ENCODE assay signal across 10 cellular contexts in genomic region chr9:137195525-137196220, GRCh38. TPM values are rescaled to one million over a fixed set of nuclear protein-coding genes. Genes with fewer than 3 reads are reported as not detected.
DNase-seq lines count a peak whose midpoint lies in the region; ATAC-seq, FAIRE-seq and TF ChIP-seq lines count a peak whose summit lies in the region.
"Had no signal": no experiment of that assay in that cellular context is flagged by ENCODE, and none has a peak within 500 bp of the region (broad histone marks: within the 10 kb centered on the region; RNA-seq: fewer than 3 reads in every experiment).

No MANE protein-coding gene starts in this region.

- H3K4me1 Mint-ChIP-seq in WTC11 (peaks cover 14% of the 10 kb centered on the region), nephron progenitor cell (peaks cover 12% of the 10 kb centered on the region)
- peaks cover 6% of the 10 kb centered on the region for H3K4me1 Mint-ChIP-seq in activated CD4-positive, alpha-beta memory T cell treated with anti-CD3 and anti-CD28 coated beads, Interleukin-2, amount 10 ng/mL, durations not matched to agents 7 days and 5 days

- POLR2A ChIA-PET in WTC11 (lab: Charles Lee) = interaction anchor here (1.2 kb wide), 1 partner anchor 45 kb away, joined by 3 read pairs; no protein-coding TSS in a partner anchor
- POLR2A ChIA-PET in activated CD4-positive, alpha-beta memory T cell treated with anti-CD3 and anti-CD28 coated beads, Interleukin-2, amount 10 ng/mL, durations not matched to agents 7 days and 5 days (lab: Charles Lee) = interaction anchor here (1.1 to 3.7 kb wide), 2 partner anchors 8 to 10 kb away, joined by 3 to 16 read pairs; partner anchors contain the start of genes NDOR1 and TMEM203

- H3K36me3 Mint-ChIP-seq in WTC11 = no peaks in the 10 kb centered on the region; the same call in 1 of the 2 replicates
- peaks cover 3% of the 10 kb centered on the region for H3K36me3 Mint-ChIP-seq in nephron progenitor cell (ENCODE audit: low read depth)
- H3K36me3 Mint-ChIP-seq in activated CD4-positive, alpha-beta memory T cell treated with anti-CD3 and anti-CD28 coated beads, Interleukin-2, amount 10 ng/mL, durations not matched to agents 7 days and 5 days (ENCODE audit: low read depth) = peaks cover 2% of the 10 kb centered on the region

- H3K27me3 Mint-ChIP-seq in WTC11 (ENCODE audit: low read depth) (no peaks in the 10 kb centered on the region), nephron progenitor cell (ENCODE audit: low read depth, poor library complexity) (no peaks in the 10 kb centered on the region)
- H3K27me3 Mint-ChIP-seq in activated CD4-positive, alpha-beta memory T cell treated with anti-CD3 and anti-CD28 coated beads, Interleukin-2, amount 10 ng/mL, durations not matched to agents 7 days and 5 days = no peaks in the 10 kb centered on the region
- H3K27me3 Mint-ChIP-seq: CD8-positive, alpha-beta memory T cell had no signal

- H3K4me3 Mint-ChIP-seq in WTC11 (no peak overlapping the region), nephron progenitor cell (no peak overlapping the region)
- H3K4me3 Mint-ChIP-seq in activated CD4-positive, alpha-beta memory T cell treated with anti-CD3 and anti-CD28 coated beads, Interleukin-2, amount 10 ng/mL, durations not matched to agents 7 days and 5 days = no peak overlapping the region
- H3K4me3 Mint-ChIP-seq: CD8-positive, alpha-beta memory T cell had no signal

- ATAC-seq in WTC11 = no peak

- peak overlapping the region; percentile 69 for H3K27ac Mint-ChIP-seq in WTC11
- H3K27ac Mint-ChIP-seq in nephron progenitor cell = peak overlapping the region; percentile 57
- H3K27ac Mint-ChIP-seq in activated CD4-positive, alpha-beta memory T cell treated with anti-CD3 and anti-CD28 coated beads, Interleukin-2, amount 10 ng/mL, durations not matched to agents 7 days and 5 days = no peak overlapping the region
- H3K27ac Mint-ChIP-seq: CD8-positive, alpha-beta memory T cell had no signal

- no peak for TF ChIP-seq CTCF in WTC11 (IDR thresholded peaks at IDR 0.05)
- TF ChIP-seq CTCF in nephron progenitor cell (IDR thresholded peaks at IDR 0.05) = no peak
- no peak for TF ChIP-seq CTCF in D721Med (IDR thresholded peaks at IDR 0.05; ENCODE audit: insufficient read depth, missing control alignments)

- DNase-seq in DMS53 (lab: John Stamatoyannopoulos, UW) (peak; percentile 99), NCI-H2029 (lab: John Stamatoyannopoulos, UW) (peak; percentile 98), WTC11 (ENCODE audit: low spot score) (no peak), nephron progenitor cell (no peak), D721Med (ENCODE audit: insufficient read length, low spot score) (no peak), SK-N-DZ (ENCODE audit: low spot score) (no peak)
- no peak for DNase-seq in activated CD4-positive, alpha-beta memory T cell treated with anti-CD3 and anti-CD28 coated beads, Interleukin-2, amount 10 ng/mL, durations not matched to agents 7 days and 5 days
- no peak for DNase-seq in activated T-cell treated with anti-CD3 and anti-CD28 coated beads, Interleukin-2, amount 50 U/mL, for 1 hour
- DNase-seq: CD8-positive, alpha-beta memory T cell; T-helper 2 cell had no signal

- FAIRE-seq in D721Med (lab: Jason Lieb, UNC) = no peak

- CTCF ChIA-PET in WTC11 (lab: Charles Lee) = interaction anchor here (0.6 to 2.1 kb wide), 5 partner anchors 20 to 128 kb away, joined by 3 to 16 read pairs (median 3); no protein-coding TSS in a partner anchor
- CTCF ChIA-PET in activated CD4-positive, alpha-beta memory T cell treated with anti-CD3 and anti-CD28 coated beads, Interleukin-2, amount 10 ng/mL, durations not matched to agents 7 days and 5 days (lab: Charles Lee) = no interaction called here

- no peaks in the 10 kb centered on the region for H3K9me3 Mint-ChIP-seq in WTC11
- H3K9me3 Mint-ChIP-seq in nephron progenitor cell = no peaks in the 10 kb centered on the region
- no peaks in the 10 kb centered on the region for H3K9me3 Mint-ChIP-seq in activated CD4-positive, alpha-beta memory T cell treated with anti-CD3 and anti-CD28 coated beads, Interleukin-2, amount 10 ng/mL, durations not matched to agents 7 days and 5 days
- H3K9me3 Mint-ChIP-seq: CD8-positive, alpha-beta memory T cell had no signal

TF ChIP-seq in WTC11, 78 proteins besides CTCF, POLR2A, EP300 and RAD21:
- TF ChIP-seq USF2 (CRISPR knock-in tag; IDR thresholded peaks at IDR 0.05) = no peak
- no peak for TF ChIP-seq PREB (CRISPR knock-in tag; IDR thresholded peaks at IDR 0.05; ENCODE audit: borderline replicate concordance)
- TF ChIP-seq TEAD4 (CRISPR knock-in tag; IDR thresholded peaks at IDR 0.05) = no peak

RNA-seq across cellular contexts. Expression of gene TPRN, which starts 4.9 kb away (rescaled TPM):
- total RNA-seq in WTC11 (2021) = 33.4 to 43.1 TPM (median 38.1 TPM) in 3 replicates
- 1 to 10 TPM; 8.5 to 9.4 TPM for total RNA-seq in activated CD4-positive, alpha-beta memory T cell treated with anti-CD3 and anti-CD28 coated beads, Interleukin-2, amount 10 ng/mL, durations not matched to agents 7 days and 5 days
- polyA plus RNA-seq in SK-N-DZ (2014; cell fraction: cytosol; rRNA removed) = 11.1 and 13.8 TPM in 2 replicates
- polyA plus RNA-seq in SK-N-DZ (2014; cell fraction: nucleus; rRNA removed) = 23.1 and 27.1 TPM in 2 replicates

RNA-seq across cellular contexts. Expression of gene SSNA1, which starts 7.2 kb away (rescaled TPM):
- 102 to 105 TPM (median 103 TPM) in 3 replicates for total RNA-seq in WTC11 (2021)
- total RNA-seq in activated CD4-positive, alpha-beta memory T cell treated with anti-CD3 and anti-CD28 coated beads, Interleukin-2, amount 10 ng/mL, durations not matched to agents 7 days and 5 days = 10 to 100 TPM; 70.0 to 76.3 TPM
- polyA plus RNA-seq in SK-N-DZ (2014; cell fraction: cytosol; rRNA removed) = 140 and 167 TPM in 2 replicates
- 104 and 182 TPM in 2 replicates for polyA plus RNA-seq in SK-N-DZ (2014; cell fraction: nucleus; rRNA removed)

RNA-seq across cellular contexts. Expression of gene ANAPC2, which starts 7.3 kb away (rescaled TPM):
- total RNA-seq in WTC11 (2021) = 61.0 to 80.9 TPM (median 61.2 TPM) in 3 replicates
- total RNA-seq in activated CD4-positive, alpha-beta memory T cell treated with anti-CD3 and anti-CD28 coated beads, Interleukin-2, amount 10 ng/mL, durations not matched to agents 7 days and 5 days = 10 to 100 TPM; 53.3 to 57.8 TPM
- 24.6 and 28.9 TPM in 2 replicates for polyA plus RNA-seq in SK-N-DZ (2014; cell fraction: cytosol; rRNA removed)
- 136 and 192 TPM in 2 replicates for polyA plus RNA-seq in SK-N-DZ (2014; cell fraction: nucleus; rRNA removed)

RNA-seq across cellular contexts. Expression of gene TMEM203, which starts 9.8 kb away (rescaled TPM):
- 46.7 to 50.6 TPM (median 47.4 TPM) in 3 replicates for total RNA-seq in WTC11 (2021)
- total RNA-seq in activated CD4-positive, alpha-beta memory T cell treated with anti-CD3 and anti-CD28 coated beads, Interleukin-2, amount 10 ng/mL, durations not matched to agents 7 days and 5 days = 10 to 100 TPM; 28.9 to 29.2 TPM
- polyA plus RNA-seq in SK-N-DZ (2014; cell fraction: cytosol; rRNA removed) = 53.2 and 54.5 TPM in 2 replicates
- 25.2 and 38.1 TPM in 2 replicates for polyA plus RNA-seq in SK-N-DZ (2014; cell fraction: nucleus; rRNA removed)

RNA-seq across cellular contexts. Expression of gene NDOR1, which starts 9.8 kb away (rescaled TPM):
- 40.3 to 49.0 TPM (median 43.2 TPM) in 3 replicates for total RNA-seq in WTC11 (2021)
- total RNA-seq in activated CD4-positive, alpha-beta memory T cell treated with anti-CD3 and anti-CD28 coated beads, Interleukin-2, amount 10 ng/mL, durations not matched to agents 7 days and 5 days = 10 to 100 TPM; 27.7 to 30.0 TPM
- 11.7 and 19.0 TPM in 2 replicates for polyA plus RNA-seq in SK-N-DZ (2014; cell fraction: cytosol; rRNA removed)
- polyA plus RNA-seq in SK-N-DZ (2014; cell fraction: nucleus; rRNA removed) = 89.6 and 124 TPM in 2 replicates

Comparison
In these comparisons a context has a peak if more than half of its experiments do, and no peak if none do; other contexts are left out.
1. DNase-seq: peak in DMS53 (single experiment) and NCI-H2029 (single experiment); none in WTC11 (single experiment), nephron progenitor cell (single experiment), activated CD4-positive, alpha-beta memory T cell treated with anti-CD3 and anti-CD28 coated beads, Interleukin-2, amount 10 ng/mL, durations not matched to agents 7 days and 5 days (single experiment), activated T-cell treated with anti-CD3 and anti-CD28 coated beads, Interleukin-2, amount 50 U/mL, for 1 hour (single experiment), D721Med (single experiment) and SK-N-DZ (single experiment).